ENCODE assay signal across 11 cellular contexts in genomic region chr3:9180764-9181117, GRCh38.
DNase-seq lines count a peak whose midpoint lies in the region; FAIRE-seq and TF ChIP-seq lines count a peak whose summit lies in the region.
"Had no signal": no experiment of that assay in that cellular context is flagged by ENCODE, and none has a peak within 500 bp of the region (broad histone marks: within the 10 kb centered on the region; RNA-seq: fewer than 3 reads in every experiment).

No MANE protein-coding gene starts in this region.

- no peak overlapping the region for H4K8ac ChIP-seq in H1 (ENCODE audit: extremely low read depth, insufficient read depth, low read length)

- H3K4me3 ChIP-seq in Loucy (ENCODE audit: low read length, poor library complexity, severe bottlenecking) (peak overlapping the region; percentile 52), H1 (ENCODE audit: extremely low read depth in 1 of 4, insufficient read depth in 2 of 4, low read depth in 3 of 4, low read length in 4 of 4) (no peak overlapping the region), vagina (no peak overlapping the region)
- H3K4me3 ChIP-seq: lung, smooth muscle cell had no signal

- H3K4me2 ChIP-seq in Loucy (ENCODE audit: low read depth, low read length, poor library complexity, severe bottlenecking) (peak overlapping the region; percentile 75), H1 (ENCODE audit: insufficient read depth in 1 of 2, low read depth in 2 of 2, low read length in 2 of 2) (no peak overlapping the region)
- H3K4me2 ChIP-seq: smooth muscle cell had no signal

- no peaks in the 10 kb centered on the region for H3F3A ChIP-seq in Loucy (ENCODE audit: low read depth)

- H3K79me1 ChIP-seq in H1 (ENCODE audit: low read depth, low read length): no peaks in the 10 kb centered on the region

- POLR2A ChIA-PET in H1 (lab: Charles Lee; ENCODE audit: partially characterized antibody): interaction anchor here (0.6 kb wide), 1 partner anchor 191 kb away, joined by 3 read pairs; no protein-coding TSS in a partner anchor

- no peak overlapping the region for H2BK15ac ChIP-seq in H1 (ENCODE audit: low read length)

- no peak overlapping the region for H3K27ac Mint-ChIP-seq in Calu3 (ENCODE audit: unreplicated experiment)

- H3K4ac ChIP-seq in H1 (replicated peaks; ENCODE audit: insufficient read length, low read depth, low read length): no peak overlapping the region

- H2AK5ac ChIP-seq in H1 (ENCODE audit: low read depth, low read length): no peak overlapping the region

- no peak overlapping the region for H2BK120ac ChIP-seq in H1 (replicated peaks; ENCODE audit: low read depth, low read length)

- H3K56ac ChIP-seq in H1 (replicated peaks; ENCODE audit: insufficient read length, low read depth, low read length): no peak overlapping the region

- 89% methylated on average over 6 of the region's 6 CpGs; no CpG with 5 or more reads in 1 of the 2 experiments for WGBS in H1 (ENCODE audit: extremely low coverage in 1 of 2, insufficient coverage in 1 of 2, insufficient read length in 1 of 2, insufficient replicate concordance in 2 of 2, low coverage in 1 of 2, low lambda C conversion rate in 2 of 2, missing lambda C conversion rate in 1 of 2), 2 experiments

- H3K23ac ChIP-seq in H1 (ENCODE audit: insufficient read length): no peak overlapping the region

- H3K4me1 ChIP-seq in Loucy (ENCODE audit: insufficient read depth, low read length, poor library complexity, severe bottlenecking): peaks cover 62% of the 10 kb centered on the region
- H3K4me1 ChIP-seq in H1 (replicated peaks in 1 of 4; ENCODE audit: control insufficient read depth in 3 of 4, insufficient read depth in 4 of 4, low read length in 3 of 4): peaks cover 2 to 15% (median 11%) of the 10 kb centered on the region in 4 experiments; a peak in 5 of 7 replicates
- peaks cover 3% of the 10 kb centered on the region for H3K4me1 ChIP-seq in vagina

- no peaks in the 10 kb centered on the region for H3K9me3 Mint-ChIP-seq in Calu3 (ENCODE audit: low read depth, unreplicated experiment)

- no peak overlapping the region for H4K5ac ChIP-seq in H1 (ENCODE audit: insufficient read length, low read depth, low read length)

- no peak for TF ChIP-seq EP300 in H1 (IDR thresholded peaks at IDR 0.05; ENCODE audit: borderline replicate concordance in 1 of 2, low read depth in 2 of 2, low read length in 2 of 2)

- no peak overlapping the region; the same call in 1 of the 2 replicates for H2AFZ ChIP-seq in Loucy (ENCODE audit: low read length)
- H2AFZ ChIP-seq in H1 (ENCODE audit: low read length): no peak overlapping the region

- no peaks in the 10 kb centered on the region for H4K20me1 ChIP-seq in Loucy (ENCODE audit: insufficient read depth, low read length, poor library complexity, severe bottlenecking)
- H4K20me1 ChIP-seq in H1 (replicated peaks in 1 of 2; ENCODE audit: control insufficient read depth in 1 of 2, insufficient read depth in 2 of 2, low read length in 2 of 2): no peaks in the 10 kb centered on the region

- H3K36me3 Mint-ChIP-seq in Calu3 (ENCODE audit: insufficient read depth, unreplicated experiment): no peaks in the 10 kb centered on the region

- TF ChIP-seq CTCF in Loucy (conservative IDR thresholded peaks at IDR 0.05; ENCODE audit: low read length) (no peak), H1 (IDR thresholded peaks at IDR 0.05; ENCODE audit: control extremely low read depth in 1 of 3, insufficient read depth in 1 of 3, low read depth in 1 of 3, low read length in 3 of 3) (no peak), vagina (IDR thresholded peaks at IDR 0.05) (no peak), Calu3 (IDR thresholded peaks at IDR 0.05; ENCODE audit: unreplicated experiment) (no peak)

- H3K36me3 ChIP-seq in Loucy (ENCODE audit: insufficient read depth, low read length) (no peaks in the 10 kb centered on the region), H1 (ENCODE audit: control insufficient read depth in 2 of 4, insufficient read depth in 4 of 4, low read length in 3 of 4) (no peaks in the 10 kb centered on the region), vagina (no peaks in the 10 kb centered on the region)

- H2BK5ac ChIP-seq in H1 (ENCODE audit: low read depth, low read length): no peak overlapping the region

- H3K79me2 ChIP-seq in Loucy (ENCODE audit: insufficient read depth, low read length): peaks cover 52% of the 10 kb centered on the region
- no peaks in the 10 kb centered on the region for H3K79me2 ChIP-seq in H1 (ENCODE audit: control insufficient read depth in 1 of 2, insufficient read depth in 2 of 2, low read length in 2 of 2)

- no peaks in the 10 kb centered on the region for H3K27me3 ChIP-seq in Loucy (ENCODE audit: insufficient read depth, low read length, poor library complexity, severe bottlenecking)
- H3K27me3 ChIP-seq in H1 (replicated peaks in 1 of 4; ENCODE audit: control insufficient read depth in 3 of 4, extremely low read depth in 1 of 4, insufficient read depth in 3 of 4, low read length in 3 of 4): no peaks in the 10 kb centered on the region
- no peaks in the 10 kb centered on the region for H3K27me3 ChIP-seq in vagina

- intact Hi-C loops in vagina (cut with DNase I) (no loop called here), Calu3 (cut with micrococcal nuclease; ENCODE audit: unreplicated experiment) (no loop called here)

- no peak overlapping the region for H3K27ac ChIP-seq in H1 (ENCODE audit: low read depth, low read length)
- H3K27ac ChIP-seq in vagina: no peak overlapping the region
- H3K27ac ChIP-seq: C4-2B had no signal

- no peaks in the 10 kb centered on the region for H3K4me1 Mint-ChIP-seq in Calu3 (ENCODE audit: low read depth, unreplicated experiment)

- peak; percentile 32 for DNase-seq in stimulated activated CD4-positive, alpha-beta T cell treated with anti-CD3 and anti-CD28 coated beads, Interleukin-15, amount 100 ng/mL, for 24 hours
- DNase-seq in stimulated activated CD4-positive, alpha-beta T cell treated with anti-CD3 and anti-CD28 coated beads, Interleukin-4, amount 100 ng/mL, for 24 hours: no peak
- DNase-seq in H1 (ENCODE audit: low read depth in 1 of 2, low spot score in 2 of 2) (no peak), NCI-H187 (lab: John Stamatoyannopoulos, UW) (no peak), activated gamma-delta T cell treated with Interleukin-2 at 50 U/mL for 16 hours (no peak), vagina (ENCODE audit: extremely low spot score in 2 of 2) (no peak), Calu3 (no peak)

- no peak for TF ChIP-seq RAD21 in H1 (IDR thresholded peaks at IDR 0.05 in 1 of 2, conservative IDR thresholded peaks at IDR 0.05 in 1 of 2; ENCODE audit: low read depth in 2 of 2, low read length in 2 of 2)

- no peaks in the 10 kb centered on the region for H3K9me3 ChIP-seq in Loucy (ENCODE audit: insufficient read depth, low read depth, low read length)
- H3K9me3 ChIP-seq in H1 (ENCODE audit: insufficient read depth in 2 of 2, low read depth in 1 of 2, low read length in 1 of 2): no peaks in the 10 kb centered on the region
- no peaks in the 10 kb centered on the region for H3K9me3 ChIP-seq in vagina

- TF ChIP-seq POLR2A in H1 (IDR thresholded peaks at IDR 0.05; ENCODE audit: control extremely low read depth in 1 of 2, low read depth in 2 of 2, low read length in 2 of 2): no peak
- no peak for TF ChIP-seq POLR2A in vagina (IDR thresholded peaks at IDR 0.05)

- H3K18ac ChIP-seq in H1 (ENCODE audit: extremely low read depth, low read length): peak overlapping the region; percentile 19; the same call in 1 of the 2 replicates

- CTCF ChIA-PET in H1 (lab: Charles Lee; ENCODE audit: partially characterized antibody) (no interaction called here), Calu3 (lab: Charles Lee) (no interaction called here)

- H3K9ac ChIP-seq in Loucy (ENCODE audit: low read depth, low read length, poor library complexity, severe bottlenecking): peak overlapping the region; percentile 67
- no peak overlapping the region for H3K9ac ChIP-seq in H1 (replicated peaks in 1 of 4; ENCODE audit: extremely low read depth in 1 of 4, low read depth in 3 of 4, low read length in 3 of 4)

- H4K91ac ChIP-seq in H1 (replicated peaks; ENCODE audit: insufficient read length, low read length): no peak overlapping the region

- H3K9me2 ChIP-seq in Loucy (replicated peaks; ENCODE audit: low read depth, low read length): no peaks in the 10 kb centered on the region

- no peak overlapping the region for H3K4me3 Mint-ChIP-seq in Calu3 (ENCODE audit: low read depth, unreplicated experiment)

- FAIRE-seq in H1 (lab: Jason Lieb, UNC): no peak

- BruUV-seq in Calu3 (replicated peaks; lab: Mats Ljungman, UMichigan): no TSS peak

- H3K14ac ChIP-seq in H1 (ENCODE audit: insufficient read length): no peak overlapping the region

- no peaks in the 10 kb centered on the region for H3K27me3 Mint-ChIP-seq in Calu3 (ENCODE audit: unreplicated experiment)

- H3K23me2 ChIP-seq in H1 (ENCODE audit: low read depth, low read length): no peaks in the 10 kb centered on the region

- H2BK20ac ChIP-seq in H1 (ENCODE audit: low read length): no peak overlapping the region

- no peak overlapping the region for H2BK12ac ChIP-seq in H1 (ENCODE audit: low read depth, low read length)

TF ChIP-seq in H1, 55 proteins besides CTCF, POLR2A, EP300 and RAD21:
- TF ChIP-seq GABPA (IDR thresholded peaks at IDR 0.05; ENCODE audit: borderline replicate concordance, insufficient read depth, low read length) (no peak), BCL11A (IDR thresholded peaks at IDR 0.05; ENCODE audit: low read depth in 2 of 2, low read length in 2 of 2) (no peak), PHF8 (conservative IDR thresholded peaks at IDR 0.05; ENCODE audit: low read depth, low read length) (no peak)
